14 cellular contexts compared by ENCODE assay signal in genomic region chr19:17937371-17937900, GRCh38. TPM values are rescaled to one million over a fixed set of nuclear protein-coding genes. Genes with fewer than 3 reads are reported as not detected.
DNase-seq lines count a peak whose midpoint lies in the region; ATAC-seq and TF ChIP-seq lines count a peak whose summit lies in the region.
"Had no signal": no experiment of that assay in that cellular context is flagged by ENCODE, and none has a peak within 500 bp of the region (broad histone marks: within the 10 kb centered on the region; RNA-seq: fewer than 3 reads in every experiment).

No MANE protein-coding gene starts in this region.

- H3K27me3 ChIP-seq in osteoblast (ENCODE audit: insufficient read depth, low read length): no peaks in the 10 kb centered on the region

- H3K27ac ChIP-seq in HEK293 (ENCODE audit: extremely low read depth, low read depth, low read length) (no peak overlapping the region), epithelial cell of prostate (peak overlapping the region; percentile 28), osteoblast (ENCODE audit: low read depth, low read length) (no peak overlapping the region)
- H3K27ac ChIP-seq: HL-60 had no signal

- peaks cover 17% of the 10 kb centered on the region for H3K79me2 ChIP-seq in osteoblast (ENCODE audit: insufficient read depth, low read length)

- no peak overlapping the region for H2AFZ ChIP-seq in osteoblast (ENCODE audit: low read length)
- H2AFZ ChIP-seq: GM23338 had no signal

- POLR2A ChIA-PET in HEK293 (lab: Yijun Ruan, JAX): interaction anchor here (0.6 to 1.2 kb wide), 2 partner anchors 37 to 78 kb away, joined by 3 to 6 read pairs; partner anchors contain the start of gene RPL18A

- TF ChIP-seq CTCF in HEK293 (tag by site-specific recombination; IDR thresholded peaks at IDR 0.05) (no peak), osteoblast (IDR thresholded peaks at IDR 0.05; ENCODE audit: extremely low read depth, low read depth, low read length) (no peak)

- in situ Hi-C loops in ACHN (cut with HindIII; ENCODE audit: low pct_ligation_motif_present, low pct_unique_long_range_greater_than_20kb, low sequenced_read_pairs): no loop called here

- H3K4me3 ChIP-seq in HEK293 (ENCODE audit: low read depth, low read length) (no peak overlapping the region), osteoblast (ENCODE audit: insufficient read depth, low read length) (no peak overlapping the region)
- H3K4me3 ChIP-seq: GM23338, K562 had no signal

- H3K9me3 ChIP-seq in HEK293 (ENCODE audit: control insufficient read depth, insufficient read depth, low read depth, low read length): no peaks in the 10 kb centered on the region
- no peaks in the 10 kb centered on the region for H3K9me3 ChIP-seq in osteoblast (ENCODE audit: low read depth, low read length)

- no peak for DNase-seq in epithelial cell of prostate (ENCODE audit: low read depth, low spot score)
- DNase-seq in osteoblast (ENCODE audit: insufficient read length, low spot score, missing footprints): peak; percentile 80
- DNase-seq in ACHN: no peak
- no peak for DNase-seq in epidermal melanocyte (ENCODE audit: insufficient read length, low spot score)

- H4K20me1 ChIP-seq in osteoblast (ENCODE audit: insufficient read depth, low read length): peaks cover 7% of the 10 kb centered on the region

- H3K4me1 ChIP-seq in HEK293 (ENCODE audit: control insufficient read depth, insufficient read depth, low read length) (no peaks in the 10 kb centered on the region), osteoblast (ENCODE audit: insufficient read depth, low read length) (peaks cover 14% of the 10 kb centered on the region)

- no peak for ATAC-seq in HG03108 (IDR thresholded peaks at IDR 0.05; ENCODE audit: unreplicated experiment)

- CTCF ChIA-PET in HEK293 (lab: Yijun Ruan, JAX): interaction anchor here (0.6 to 9.0 kb wide), 26 partner anchors 9 to 610 kb away, joined by 3 to 233 read pairs (median 5); partner anchors contain the start of gene RPL18A

- H3K4me2 ChIP-seq in osteoblast (ENCODE audit: insufficient read depth, low read length): no peak overlapping the region
- H3K4me2 ChIP-seq: GM23338 had no signal

- H3K36me3 ChIP-seq in HEK293 (ENCODE audit: control insufficient read depth in 2 of 2, insufficient read depth in 1 of 2, low read length in 2 of 2) (peaks cover 3 to 29% of the 10 kb centered on the region in 2 experiments; a peak in 2 of 3 replicates), osteoblast (ENCODE audit: insufficient read depth, low read length) (no peaks in the 10 kb centered on the region)

TF ChIP-seq in HEK293, 187 proteins besides CTCF, POLR2A, EP300 and RAD21 (continues in another document):
- TF ChIP-seq PRDM10 (tag by site-specific recombination; IDR thresholded peaks at IDR 0.05) (peak; percentile 55), ZNF426 (tag by site-specific recombination; IDR thresholded peaks at IDR 0.05) (no peak), ZNF692 (tag by site-specific recombination; IDR thresholded peaks at IDR 0.05) (no peak), ZNF292 (tag by site-specific recombination; IDR thresholded peaks at IDR 0.05; ENCODE audit: borderline replicate concordance, low read depth) (no peak), SCRT2 (tag by site-specific recombination; IDR thresholded peaks at IDR 0.05) (peak; percentile 51; the same call in 1 of the 2 replicates), ZBTB21 (tag by site-specific recombination; IDR thresholded peaks at IDR 0.05) (no peak), SCRT1 (tag by site-specific recombination; IDR thresholded peaks at IDR 0.05; ENCODE audit: borderline replicate concordance) (peak; percentile 75), SP3 (tag by site-specific recombination; IDR thresholded peaks at IDR 0.05) (no peak), ZNF248 (tag by site-specific recombination; IDR thresholded peaks at IDR 0.05) (no peak), ZBTB17 (tag by site-specific recombination; IDR thresholded peaks at IDR 0.05) (no peak), ZNF670 (tag by site-specific recombination; IDR thresholded peaks at IDR 0.05; ENCODE audit: low read depth) (no peak), AEBP2 (tag by site-specific recombination; IDR thresholded peaks at IDR 0.05; ENCODE audit: borderline replicate concordance) (no peak), ZNF341 (tag by site-specific recombination; IDR thresholded peaks at IDR 0.05; ENCODE audit: low read depth) (no peak), ZNF76 (tag by site-specific recombination; IDR thresholded peaks at IDR 0.05; ENCODE audit: borderline replicate concordance, low read depth) (no peak), ZNF610 (tag by site-specific recombination; IDR thresholded peaks at IDR 0.05; ENCODE audit: borderline replicate concordance) (no peak), ATF2 (tag by site-specific recombination; IDR thresholded peaks at IDR 0.05; ENCODE audit: low read depth) (no peak), ZIC2 (tag by site-specific recombination; IDR thresholded peaks at IDR 0.05) (no peak)

RNA-seq across cellular contexts. Expression of gene CCDC124, which starts 4.6 kb away (rescaled TPM):
- 15.9 and 21.5 TPM in 2 replicates for total RNA-seq in osteoblast

RNA-seq across cellular contexts. Expression of gene KCNN1, which starts 29.5 kb away (rescaled TPM):
- under 0.01 TPM in 1 of 2 replicates, not detected in the other for total RNA-seq in osteoblast
- total RNA-seq: Calu3; CD8-positive, alpha-beta T cell; HFFc6; HT1080; IMR-90 had no signal
